Comparison of ENCODE assay signal across 16 cellular contexts in the genomic region with DNA sequence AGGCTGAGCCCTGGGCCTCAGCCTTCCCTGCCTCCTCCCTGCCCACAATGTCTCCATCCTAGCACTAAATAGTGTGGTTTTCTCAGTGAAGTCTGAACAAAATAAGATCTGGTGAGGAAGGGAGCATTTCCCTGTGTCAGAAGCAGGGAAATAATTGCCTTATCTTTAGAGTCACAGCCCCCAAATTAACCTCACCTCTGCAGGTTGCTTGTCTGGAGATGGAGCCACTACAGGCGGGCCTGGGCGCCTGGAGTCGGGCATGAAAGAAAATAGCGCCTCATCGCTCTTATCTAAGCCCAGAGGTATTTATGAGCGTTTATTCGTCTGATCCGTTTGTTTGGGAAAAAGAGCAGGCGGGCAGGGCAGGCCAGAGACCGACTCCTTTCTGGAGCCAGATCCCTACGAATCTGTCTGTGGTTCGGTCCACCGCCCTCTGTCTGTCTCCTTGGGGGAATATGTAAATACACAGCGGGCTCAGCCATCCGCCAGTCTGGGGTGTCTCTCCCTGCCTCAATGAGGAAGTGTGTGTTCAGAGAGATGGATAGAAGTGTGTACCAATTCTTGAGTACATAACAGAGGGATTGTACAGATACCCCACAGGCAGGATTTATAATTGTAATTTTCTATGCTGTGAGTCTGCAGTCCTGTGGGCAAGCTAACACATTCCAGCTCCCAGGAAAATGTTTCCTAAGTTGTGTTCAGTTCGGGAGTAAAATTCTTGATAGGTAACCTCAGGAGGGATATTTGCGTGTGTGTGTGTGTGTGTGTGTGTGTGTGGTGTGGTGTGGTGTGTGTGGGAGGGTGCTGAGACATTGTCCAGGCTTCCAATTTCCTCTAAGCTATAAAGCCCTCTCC. TPM values are rescaled to one million over a fixed set of nuclear protein-coding genes. Genes with fewer than 3 reads are reported as not detected.
DNase-seq lines count a peak whose midpoint lies in the region; ATAC-seq, FAIRE-seq and TF ChIP-seq lines count a peak whose summit lies in the region.
"Had no signal": no experiment of that assay in that cellular context is flagged by ENCODE, and none has a peak within 500 bp of the region (broad histone marks: within the 10 kb centered on the region; RNA-seq: fewer than 3 reads in every experiment).

No MANE protein-coding gene starts in this region.

- H3K4ac ChIP-seq in H1 (replicated peaks; ENCODE audit: insufficient read length, low read depth, low read length) (no peak overlapping the region), trophoblast cell (ENCODE audit: low read depth, low read length) (no peak overlapping the region)

- H2BK120ac ChIP-seq in H1 (replicated peaks; ENCODE audit: low read depth, low read length) (no peak overlapping the region), trophoblast cell (ENCODE audit: insufficient read depth, low read length, poor library complexity) (no peak overlapping the region)

- TF ChIP-seq CTCF in HCT116 (IDR thresholded peaks at IDR 0.05 in 2 of 3, conservative IDR thresholded peaks at IDR 0.05 in 1 of 3; ENCODE audit: borderline replicate concordance in 1 of 3, insufficient read depth in 1 of 3, low read depth in 2 of 3, low read length in 2 of 3) = no peak
- TF ChIP-seq CTCF in H1 (IDR thresholded peaks at IDR 0.05; ENCODE audit: control extremely low read depth in 1 of 3, insufficient read depth in 1 of 3, low read depth in 1 of 3, low read length in 3 of 3) = no peak

- H3K9me2 ChIP-seq in HCT116 (ENCODE audit: insufficient read depth) = no peaks in the 10 kb centered on the region

- H3K27me3 ChIP-seq in HCT116 (ENCODE audit: insufficient read depth, low read length) (no peaks in the 10 kb centered on the region), H1 (replicated peaks in 1 of 4; ENCODE audit: control insufficient read depth in 3 of 4, extremely low read depth in 1 of 4, insufficient read depth in 3 of 4, low read length in 3 of 4) (peaks cover 99 to 100% (median 100%) of the 10 kb centered on the region in 4 experiments), trophoblast cell (ENCODE audit: insufficient read depth, low read length) (peaks cover 30% of the 10 kb centered on the region)
- H3K27me3 ChIP-seq: Peyer's patch had no signal

- H3K4me3 ChIP-seq in HCT116 (replicated peaks in 1 of 2; ENCODE audit: low read depth in 1 of 2, low read length in 2 of 2) (no peak overlapping the region; a peak in 1 of 4 replicates), H1 (ENCODE audit: extremely low read depth in 1 of 4, insufficient read depth in 2 of 4, low read depth in 3 of 4, low read length in 4 of 4) (no peak overlapping the region), trophoblast cell (ENCODE audit: low read depth, low read length) (no peak overlapping the region)

- TF ChIP-seq EP300 in H1 (IDR thresholded peaks at IDR 0.05; ENCODE audit: borderline replicate concordance in 1 of 2, low read depth in 2 of 2, low read length in 2 of 2) = no peak

- H3K9ac ChIP-seq in HCT116 (ENCODE audit: low read length) (0 out of 2 replicates have a peak overlapping the region, but pooled peaks have one; percentile 2), H1 (replicated peaks in 1 of 4; ENCODE audit: extremely low read depth in 1 of 4, low read depth in 3 of 4, low read length in 3 of 4) (no peak overlapping the region), trophoblast cell (ENCODE audit: low read length) (no peak overlapping the region)

- H3K4me1 ChIP-seq in HCT116 (ENCODE audit: control insufficient read depth in 1 of 2, insufficient read depth in 2 of 2, low read length in 2 of 2) = peaks cover 28 to 39% of the 10 kb centered on the region in 2 experiments
- peaks cover 0 to 7% (median 4%) of the 10 kb centered on the region in 4 experiments; a peak in 3 of 7 replicates for H3K4me1 ChIP-seq in H1 (replicated peaks in 1 of 4; ENCODE audit: control insufficient read depth in 3 of 4, insufficient read depth in 4 of 4, low read length in 3 of 4)
- peaks cover 34 to 47% of the 10 kb centered on the region in 2 experiments for H3K4me1 ChIP-seq in trophoblast cell (ENCODE audit: control insufficient read depth in 1 of 2, insufficient read depth in 2 of 2, low read length in 2 of 2)

- intact Hi-C loops in HCT116 (cut with micrococcal nuclease) = no loop called here

- no peak overlapping the region for H4K8ac ChIP-seq in H1 (ENCODE audit: extremely low read depth, insufficient read depth, low read length)
- no peak overlapping the region for H4K8ac ChIP-seq in trophoblast cell (ENCODE audit: low read depth, low read length)

- peak overlapping the region; percentile 82 for H3K4me2 ChIP-seq in HCT116 (ENCODE audit: low read length)
- H3K4me2 ChIP-seq in H1 (ENCODE audit: insufficient read depth in 1 of 2, low read depth in 2 of 2, low read length in 2 of 2) = no peak overlapping the region
- peak overlapping the region; percentile 26 for H3K4me2 ChIP-seq in trophoblast cell (ENCODE audit: low read length)

- no peak for DNase-seq in HCT116 (ENCODE audit: low read depth, low spot score)
- DNase-seq in H1 (ENCODE audit: low read depth in 1 of 2, low spot score in 2 of 2) = no peak
- DNase-seq in trophoblast cell = no peak
- no peak for DNase-seq in stimulated activated CD4-positive, alpha-beta T cell treated with anti-CD3 and anti-CD28 coated beads, Interleukin-15, amount 100 ng/mL, for 24 hours
- DNase-seq in stimulated activated CD4-positive, alpha-beta T cell treated with anti-CD3 and anti-CD28 coated beads, Interleukin-4, amount 100 ng/mL, for 24 hours = no peak
- DNase-seq: activated CD8-positive, alpha-beta memory T cell treated with anti-CD3 and anti-CD28 coated beads, Interleukin-2, amount 50 U/mL, for 48 hours; C1 segment of cervical spinal cord; caudate nucleus; NCI-H1417; NCI-H446 treated with DMSO at 0.1 percent for 48 hours; Peyer's patch; retina; stimulated activated CD4-positive, alpha-beta T cell treated with anti-CD3 and anti-CD28 coated beads, Interleukin-4, amount 100 ng/mL, for 4 hours; stimulated activated naive B cell treated with anti-CD40 and anti-IgM and Interleukin-4, amounts not matched to agents 10 μg/mL and 1 μg/mL and 100 μg/mL, for 72 hours had no signal

- H2AK5ac ChIP-seq in H1 (ENCODE audit: low read depth, low read length) (no peak overlapping the region), trophoblast cell (ENCODE audit: low read length) (no peak overlapping the region)

- H3K79me2 ChIP-seq in HCT116 (ENCODE audit: insufficient read depth, low read length) (peaks cover 100% of the 10 kb centered on the region), H1 (ENCODE audit: control insufficient read depth in 1 of 2, insufficient read depth in 2 of 2, low read length in 2 of 2) (no peaks in the 10 kb centered on the region), trophoblast cell (ENCODE audit: control insufficient read depth, insufficient read depth, low read length, poor library complexity) (peaks cover 8% of the 10 kb centered on the region)

- no peak for FAIRE-seq in H1 (lab: Jason Lieb, UNC)

- H3K79me1 ChIP-seq in H1 (ENCODE audit: low read depth, low read length) = no peaks in the 10 kb centered on the region
- peaks cover 23% of the 10 kb centered on the region for H3K79me1 ChIP-seq in trophoblast cell (ENCODE audit: low read length)

- ATAC-seq in HCT116 (no peak), HG02763 (IDR thresholded peaks at IDR 0.05; ENCODE audit: unreplicated experiment) (no peak)
- ATAC-seq: stimulated activated naive B cell treated with anti-CD40 and anti-IgM and Interleukin-4, amounts not matched to agents 10 μg/mL and 1 μg/mL and 100 μg/mL, for 72 hours had no signal

- H2BK5ac ChIP-seq in H1 (ENCODE audit: low read depth, low read length) = no peak overlapping the region
- peak overlapping the region; percentile 16 for H2BK5ac ChIP-seq in trophoblast cell (ENCODE audit: low read depth, low read length, poor library complexity)

- POLR2A ChIA-PET in HCT116 (lab: Charles Lee) (interaction anchor here (0.6 to 2.1 kb wide), 4 partner anchors 9 to 26 kb away, joined by 3 to 6 read pairs (median 4); a partner anchor contains a TSS), H1 (lab: Charles Lee; ENCODE audit: partially characterized antibody) (no interaction called here)

- no peak overlapping the region for H4K91ac ChIP-seq in H1 (replicated peaks; ENCODE audit: insufficient read length, low read length)
- no peak overlapping the region for H4K91ac ChIP-seq in trophoblast cell (ENCODE audit: low read depth, low read length)

- no peak overlapping the region for H4K12ac ChIP-seq in trophoblast cell (ENCODE audit: low read depth, low read length)

- CTCF ChIA-PET in HCT116 (lab: Charles Lee) = interaction anchor here (1.8 kb wide), 1 partner anchor 9 kb away, joined by 5 read pairs; no protein-coding TSS in a partner anchor
- CTCF ChIA-PET in H1 (lab: Charles Lee; ENCODE audit: partially characterized antibody) = interaction anchor here (0.8 to 2.1 kb wide), 11 partner anchors 9 to 385 kb away, joined by 3 to 12 read pairs (median 5); no protein-coding TSS in a partner anchor

- 15% methylated on average over 17 of the region's 17 CpGs; no CpG with 5 or more reads in 1 of the 2 experiments for whole genome bisulfite sequencing in H1 (ENCODE audit: extremely low coverage in 1 of 2, insufficient coverage in 1 of 2, insufficient read length in 1 of 2, insufficient replicate concordance in 2 of 2, low coverage in 1 of 2, low lambda C conversion rate in 2 of 2, missing lambda C conversion rate in 1 of 2), 2 experiments
- WGBS in trophoblast cell (ENCODE audit: extremely low coverage, insufficient coverage, insufficient read length) = no CpG with 5 or more reads among the region's 17 CpGs

- H2BK12ac ChIP-seq in H1 (ENCODE audit: low read depth, low read length) (no peak overlapping the region), trophoblast cell (ENCODE audit: low read length) (no peak overlapping the region)

- H4K20me1 ChIP-seq in HCT116 (ENCODE audit: insufficient read depth) = peaks cover 4% of the 10 kb centered on the region; the same call in 1 of the 2 replicates
- H4K20me1 ChIP-seq in H1 (replicated peaks in 1 of 2; ENCODE audit: control insufficient read depth in 1 of 2, insufficient read depth in 2 of 2, low read length in 2 of 2) = peaks cover 37 to 60% of the 10 kb centered on the region in 2 experiments

- RAD21 ChIA-PET in HCT116 (lab: Charles Lee; ENCODE audit: low non-redundant PET in 1 of 2, low total read pairs in 2 of 2, uncharacterized antibody in 2 of 2, unreplicated experiment in 2 of 2) = interaction anchor here in 1 of 2 experiments (0.6 kb wide), 1 partner anchor 249 kb away, joined by 3 read pairs; no protein-coding TSS in a partner anchor

- TF ChIP-seq POLR2A in HCT116 (IDR thresholded peaks at IDR 0.05; ENCODE audit: borderline replicate concordance, extremely low read depth, insufficient read depth, insufficient read length) (no peak), H1 (IDR thresholded peaks at IDR 0.05; ENCODE audit: control extremely low read depth in 1 of 2, low read depth in 2 of 2, low read length in 2 of 2) (no peak)

- H4K5ac ChIP-seq in H1 (ENCODE audit: insufficient read length, low read depth, low read length) = no peak overlapping the region

- H3K9me3 ChIP-seq in HCT116 (ENCODE audit: control insufficient read depth in 1 of 2, insufficient read depth in 1 of 2, low read depth in 1 of 2, low read length in 2 of 2) (no peaks in the 10 kb centered on the region), H1 (ENCODE audit: insufficient read depth in 2 of 2, low read depth in 1 of 2, low read length in 1 of 2) (no peaks in the 10 kb centered on the region), trophoblast cell (ENCODE audit: insufficient read depth, low read depth, low read length) (no peaks in the 10 kb centered on the region)
- H3K9me3 ChIP-seq: Peyer's patch had no signal

- H3K14ac ChIP-seq in H1 (ENCODE audit: insufficient read length) = no peak overlapping the region
- H3K14ac ChIP-seq in trophoblast cell (ENCODE audit: low read length) = no peak overlapping the region

- peak overlapping the region; percentile 47 for H3K27ac ChIP-seq in HCT116 (ENCODE audit: low read depth, low read length)
- no peak overlapping the region for H3K27ac ChIP-seq in H1 (ENCODE audit: low read depth, low read length)
- peak overlapping the region; percentile 67 for H3K27ac ChIP-seq in trophoblast cell (ENCODE audit: low read depth, low read length)

- no peak overlapping the region for H2AFZ ChIP-seq in HCT116 (ENCODE audit: low read depth, low read length, poor library complexity, severe bottlenecking)
- no peak overlapping the region for H2AFZ ChIP-seq in H1 (ENCODE audit: low read length)
- no peak overlapping the region for H2AFZ ChIP-seq in trophoblast cell (ENCODE audit: insufficient read depth, low read length, poor library complexity)

- H3K36me3 ChIP-seq in HCT116 (ENCODE audit: control insufficient read depth in 1 of 2, insufficient read depth in 2 of 2, low read length in 2 of 2) (peaks cover 14 to 24% of the 10 kb centered on the region in 2 experiments; a peak in 3 of 4 replicates), H1 (ENCODE audit: control insufficient read depth in 2 of 4, insufficient read depth in 4 of 4, low read length in 3 of 4) (peaks cover 0 to 3% (median 0%) of the 10 kb centered on the region in 4 experiments; a peak in 1 of 8 replicates), trophoblast cell (ENCODE audit: control insufficient read depth in 1 of 2, insufficient read depth in 2 of 2, low read length in 2 of 2) (peaks cover 0 to 4% of the 10 kb centered on the region in 2 experiments)

- H3K23ac ChIP-seq in H1 (ENCODE audit: insufficient read length) = no peak overlapping the region
- H3K23ac ChIP-seq in trophoblast cell (ENCODE audit: low read length) = no peak overlapping the region

- no peak overlapping the region for H3K56ac ChIP-seq in H1 (replicated peaks; ENCODE audit: insufficient read length, low read depth, low read length)

- no peaks in the 10 kb centered on the region; the same call in 1 of the 2 replicates for H3K23me2 ChIP-seq in H1 (ENCODE audit: low read depth, low read length)

- H3K18ac ChIP-seq in H1 (ENCODE audit: extremely low read depth, low read length) = no peak overlapping the region
- no peak overlapping the region for H3K18ac ChIP-seq in trophoblast cell (ENCODE audit: low read length)

- TF ChIP-seq RAD21 in HCT116 (IDR thresholded peaks at IDR 0.05; ENCODE audit: low read depth) = no peak
- no peak for TF ChIP-seq RAD21 in H1 (IDR thresholded peaks at IDR 0.05 in 1 of 2, conservative IDR thresholded peaks at IDR 0.05 in 1 of 2; ENCODE audit: low read depth in 2 of 2, low read length in 2 of 2)

- no TSS peak for BruUV-seq in HCT116 (replicated peaks; lab: Mats Ljungman, UMichigan)

- H2BK15ac ChIP-seq in H1 (ENCODE audit: low read length) = no peak overlapping the region

- no peak overlapping the region for H2BK20ac ChIP-seq in H1 (ENCODE audit: low read length)

RNA-seq across cellular contexts. Expression of a gene that starts 4.3 kb away (rescaled TPM):
- total RNA-seq in HCT116 (2021; ENCODE audit: unreplicated experiment) = 64.8 TPM
- 17.5 and 28.9 TPM in 2 replicates for polyA plus RNA-seq in HCT116 (2012)
- not detected in 2 replicates for total RNA-seq in H1 (2021; fragmentation: NEBNext Ultra II Directional; extraction: Animal tissue kit (Norgen Biotek cat#: 25700))
- polyA plus RNA-seq in H1 (2011; rRNA removed) = not detected in 2 replicates
- not detected for polyA plus RNA-seq in H1 (2011; cell fraction: cytosol; rRNA removed)
- not detected for polyA plus RNA-seq in H1 (2011; cell fraction: nucleus; rRNA removed)
- 0.09 to 0.17 TPM in 2 of 4 replicates, not detected in the others for polyA plus RNA-seq in H1 (2012, experiment 1 of 2)
- polyA plus RNA-seq in H1 (2012, experiment 2 of 2) = not detected
- polyA plus RNA-seq in H1 (2013, experiment 1 of 2) = not detected
- not detected for polyA plus RNA-seq in H1 (2013, experiment 2 of 2)
- polyA minus RNA-seq in H1 (2011; rRNA and poly(A)+ RNA removed) = not detected in 2 replicates
- polyA minus RNA-seq in H1 (2011; cell fraction: cytosol; rRNA and poly(A)+ RNA removed) = not detected
- polyA minus RNA-seq in H1 (2011; cell fraction: nucleus; rRNA and poly(A)+ RNA removed) = not detected
- polyA plus RNA-seq in trophoblast cell (2013) = 10.6 and 10.9 TPM in 2 replicates
- total RNA-seq: endodermal cell had no signal

RNA-seq across cellular contexts. Expression of a gene that starts 6.9 kb away (rescaled TPM):
- total RNA-seq in HCT116 (2021; ENCODE audit: unreplicated experiment) = 19.8 TPM
- 6.5 and 12.0 TPM in 2 replicates for polyA plus RNA-seq in HCT116 (2012)
- not detected in 2 replicates for total RNA-seq in H1 (2021; fragmentation: NEBNext Ultra II Directional; extraction: Animal tissue kit (Norgen Biotek cat#: 25700))
- not detected in 2 replicates for polyA plus RNA-seq in H1 (2011; rRNA removed)
- polyA plus RNA-seq in H1 (2011; cell fraction: cytosol; rRNA removed) = not detected
- not detected for polyA plus RNA-seq in H1 (2011; cell fraction: nucleus; rRNA removed)
- polyA plus RNA-seq in H1 (2012, experiment 1 of 2) = not detected in 4 replicates
- not detected for polyA plus RNA-seq in H1 (2012, experiment 2 of 2)
- polyA plus RNA-seq in H1 (2013, experiment 1 of 2) = not detected
- not detected for polyA plus RNA-seq in H1 (2013, experiment 2 of 2)
- polyA minus RNA-seq in H1 (2011; rRNA and poly(A)+ RNA removed) = 0.07 TPM in 1 of 2 replicates, not detected in the other
- not detected for polyA minus RNA-seq in H1 (2011; cell fraction: cytosol; rRNA and poly(A)+ RNA removed)
- polyA minus RNA-seq in H1 (2011; cell fraction: nucleus; rRNA and poly(A)+ RNA removed) = not detected
- 3.2 and 3.5 TPM in 2 replicates for polyA plus RNA-seq in trophoblast cell (2013)
- total RNA-seq: endodermal cell had no signal

RNA-seq across cellular contexts. Expression of a gene that starts 10.3 kb away (rescaled TPM):
- 33.6 TPM for total RNA-seq in HCT116 (2021; ENCODE audit: unreplicated experiment)
- polyA plus RNA-seq in HCT116 (2012) = 16.8 and 23.4 TPM in 2 replicates
- total RNA-seq in H1 (2021; fragmentation: NEBNext Ultra II Directional; extraction: Animal tissue kit (Norgen Biotek cat#: 25700)) = not detected in 2 replicates
- not detected in 2 replicates for polyA plus RNA-seq in H1 (2011; rRNA removed)
- polyA plus RNA-seq in H1 (2011; cell fraction: cytosol; rRNA removed) = not detected
- polyA plus RNA-seq in H1 (2011; cell fraction: nucleus; rRNA removed) = not detected
- polyA plus RNA-seq in H1 (2012, experiment 1 of 2) = not detected in 4 replicates
- polyA plus RNA-seq in H1 (2012, experiment 2 of 2) = not detected
- not detected for polyA plus RNA-seq in H1 (2013, experiment 1 of 2)
- not detected for polyA plus RNA-seq in H1 (2013, experiment 2 of 2)
- not detected in 2 replicates for polyA minus RNA-seq in H1 (2011; rRNA and poly(A)+ RNA removed)
- polyA minus RNA-seq in H1 (2011; cell fraction: cytosol; rRNA and poly(A)+ RNA removed) = not detected
- polyA minus RNA-seq in H1 (2011; cell fraction: nucleus; rRNA and poly(A)+ RNA removed) = not detected
- 9.6 and 9.8 TPM in 2 replicates for polyA plus RNA-seq in trophoblast cell (2013)
- total RNA-seq: endodermal cell had no signal

RNA-seq across cellular contexts. Expression of a gene that starts 10.4 kb away (rescaled TPM):
- 19.8 TPM for total RNA-seq in HCT116 (2021; ENCODE audit: unreplicated experiment)
- 4.7 and 6.0 TPM in 2 replicates for polyA plus RNA-seq in HCT116 (2012)
- not detected in 2 replicates for total RNA-seq in H1 (2021; fragmentation: NEBNext Ultra II Directional; extraction: Animal tissue kit (Norgen Biotek cat#: 25700))
- polyA plus RNA-seq in H1 (2011; rRNA removed) = not detected in 2 replicates
- not detected for polyA plus RNA-seq in H1 (2011; cell fraction: cytosol; rRNA removed)
- polyA plus RNA-seq in H1 (2011; cell fraction: nucleus; rRNA removed) = not detected
- polyA plus RNA-seq in H1 (2012, experiment 1 of 2) = 0.28 TPM in 1 of 4 replicates, not detected in the others
- polyA plus RNA-seq in H1 (2012, experiment 2 of 2) = not detected
- polyA plus RNA-seq in H1 (2013, experiment 1 of 2) = not detected
- not detected for polyA plus RNA-seq in H1 (2013, experiment 2 of 2)
- polyA minus RNA-seq in H1 (2011; rRNA and poly(A)+ RNA removed) = 0.19 TPM in 1 of 2 replicates, not detected in the other
- polyA minus RNA-seq in H1 (2011; cell fraction: cytosol; rRNA and poly(A)+ RNA removed) = not detected
- polyA minus RNA-seq in H1 (2011; cell fraction: nucleus; rRNA and poly(A)+ RNA removed) = 1.00 TPM
- polyA plus RNA-seq in trophoblast cell (2013) = 8.1 and 10.4 TPM in 2 replicates
- total RNA-seq: endodermal cell had no signal

RNA-seq across cellular contexts. Expression of a gene that starts 14.6 kb away (rescaled TPM):
- 44.7 TPM for total RNA-seq in HCT116 (2021; ENCODE audit: unreplicated experiment)
- 15.4 and 23.9 TPM in 2 replicates for polyA plus RNA-seq in HCT116 (2012)
- not detected in 2 replicates for total RNA-seq in H1 (2021; fragmentation: NEBNext Ultra II Directional; extraction: Animal tissue kit (Norgen Biotek cat#: 25700))
- polyA plus RNA-seq in H1 (2011; rRNA removed) = not detected in 2 replicates
- not detected for polyA plus RNA-seq in H1 (2011; cell fraction: cytosol; rRNA removed)
- not detected for polyA plus RNA-seq in H1 (2011; cell fraction: nucleus; rRNA removed)
- not detected in 4 replicates for polyA plus RNA-seq in H1 (2012, experiment 1 of 2)
- 0.09 TPM for polyA plus RNA-seq in H1 (2012, experiment 2 of 2)
- polyA plus RNA-seq in H1 (2013, experiment 1 of 2) = not detected
- polyA plus RNA-seq in H1 (2013, experiment 2 of 2) = not detected
- polyA minus RNA-seq in H1 (2011; rRNA and poly(A)+ RNA removed) = not detected in 2 replicates
- polyA minus RNA-seq in H1 (2011; cell fraction: cytosol; rRNA and poly(A)+ RNA removed) = not detected
- not detected for polyA minus RNA-seq in H1 (2011; cell fraction: nucleus; rRNA and poly(A)+ RNA removed)
- polyA plus RNA-seq in trophoblast cell (2013) = 2.4 and 2.5 TPM in 2 replicates
- total RNA-seq: endodermal cell had no signal

Comparison
In these comparisons a context has a peak if more than half of its experiments do, and no peak if none do; other contexts are left out.
1. H3K4me2 ChIP-seq: peak in HCT116 (single experiment) and trophoblast cell (single experiment); none in H1 (0 of 2).
2. RNA of a gene that starts 4.3 kb away (total RNA-seq): 64.8 TPM in HCT116 (single experiment); not detected in H1; every median in the first group is over 10 times any median in the second.
3. RNA of a gene that starts 6.9 kb away (total RNA-seq): 19.8 TPM in HCT116 (single experiment); not detected in H1; every median in the first group is over 10 times any median in the second.
4. RNA of a gene that starts 10.3 kb away (total RNA-seq): 33.6 TPM in HCT116 (single experiment); not detected in H1; every median in the first group is over 10 times any median in the second.